10 cellular contexts compared by ENCODE assay signal in the genomic region with DNA sequence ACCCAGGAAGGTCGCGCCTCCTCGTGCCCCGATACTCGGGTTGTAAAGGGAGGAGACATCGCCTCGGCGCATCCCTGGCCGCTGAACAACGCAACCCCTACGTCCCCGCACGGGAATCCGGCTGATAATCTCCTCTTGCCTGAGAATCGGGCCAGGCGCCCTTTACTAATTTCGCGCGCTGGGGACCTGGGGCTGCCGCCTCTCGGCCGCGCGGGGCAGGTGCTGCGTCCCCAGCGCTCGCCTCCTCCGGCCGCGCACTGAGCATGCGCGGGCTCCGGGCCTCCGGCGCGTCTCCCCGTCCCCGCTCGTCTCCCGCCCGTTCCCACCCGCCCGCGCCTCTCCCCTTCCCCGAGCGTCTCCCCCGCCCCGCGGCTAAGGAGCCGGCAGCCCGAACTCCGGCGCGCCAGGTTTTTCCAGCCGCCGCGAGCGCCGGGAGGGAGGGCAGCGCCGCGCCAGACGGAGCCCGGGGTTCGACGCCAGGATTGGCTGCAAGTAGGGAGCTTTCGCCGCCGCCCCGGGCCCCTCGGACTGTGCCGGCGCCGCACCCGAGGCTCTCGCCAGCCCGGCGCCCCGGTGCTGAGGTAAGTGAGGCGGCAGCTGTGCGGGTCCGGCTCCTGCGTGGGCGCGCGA. TPM values are rescaled to one million over a fixed set of nuclear protein-coding genes. Genes with fewer than 3 reads are reported as not detected.
DNase-seq lines count a peak whose midpoint lies in the region; ATAC-seq, FAIRE-seq and TF ChIP-seq lines count a peak whose summit lies in the region.
"Had no signal": no experiment of that assay in that cellular context is flagged by ENCODE, and none has a peak within 500 bp of the region (broad histone marks: within the 10 kb centered on the region; RNA-seq: fewer than 3 reads in every experiment).

Gene CNTN4, plus strand, starts transcription at position 469 of the 630 bp plus-strand sequence.

- no peaks in the 10 kb centered on the region for H3K9me3 ChIP-seq in lower lobe of right lung
- no peaks in the 10 kb centered on the region for H3K9me3 ChIP-seq in subcutaneous abdominal adipose tissue (ENCODE audit: control insufficient read depth in 5 of 5, low read length in 5 of 5)
- H3K9me3 ChIP-seq: SJSA1 had no signal

- H3K9ac ChIP-seq in subcutaneous abdominal adipose tissue (ENCODE audit: low read length in 5 of 5) = no peak within 1 kb of the TSS
- H3K9ac ChIP-seq: BLaER1 treated with 17β-estradiol and CSF1 and Interleukin-3, amounts not matched to agents 10 nM and 100 nM had no signal

- peaks cover 18% of the 10 kb centered on the region for H3K27me3 ChIP-seq in bronchial epithelial cell (ENCODE audit: control insufficient read depth, insufficient read depth, low read length)
- peaks cover 18% of the 10 kb centered on the region for H3K27me3 ChIP-seq in lower lobe of right lung (ENCODE audit: low read depth)
- H3K27me3 ChIP-seq in subcutaneous abdominal adipose tissue (ENCODE audit: control insufficient read depth in 5 of 5, insufficient read depth in 4 of 5, low read length in 5 of 5) = peaks cover 19 to 34% (median 28%) of the 10 kb centered on the region in 5 donors
- H3K27me3 ChIP-seq: BLaER1 treated with 17β-estradiol and CSF1 and Interleukin-3, amounts not matched to agents 10 nM and 100 nM; SJSA1 had no signal

- H3K4me1 ChIP-seq in lower lobe of right lung (no peaks in the 10 kb centered on the region), subcutaneous abdominal adipose tissue (ENCODE audit: control insufficient read depth in 5 of 5, insufficient read depth in 5 of 5, low read length in 5 of 5) (peaks cover 0 to 24% (median 13%) of the 10 kb centered on the region in 5 donors)
- H3K4me1 ChIP-seq: BLaER1 treated with 17β-estradiol and CSF1 and Interleukin-3, amounts not matched to agents 10 nM and 100 nM; SJSA1 had no signal

- FAIRE-seq in bronchial epithelial cell (lab: Jason Lieb, UNC) = no peak

- TF ChIP-seq CTCF in bronchial epithelial cell (IDR thresholded peaks at IDR 0.05; ENCODE audit: insufficient read depth, low read length, severe bottlenecking) (no peak), lower lobe of right lung (IDR thresholded peaks at IDR 0.05) (peak; percentile 20)

- H3K4me3 ChIP-seq in bronchial epithelial cell (ENCODE audit: low read depth, low read length) (peak within 1 kb of the TSS; percentile 18), lower lobe of right lung (peak within 1 kb of the TSS; percentile 58), subcutaneous abdominal adipose tissue (ENCODE audit: low read depth in 1 of 5, low read length in 5 of 5) (peak within 1 kb of the TSS in 4 of 5 donors; percentile 44 to 59 (median 49))
- H3K4me3 ChIP-seq: BLaER1 treated with 17β-estradiol and CSF1 and Interleukin-3, amounts not matched to agents 10 nM and 100 nM; SJSA1 had no signal

- peak; percentile 55 for DNase-seq in activated CD8-positive, alpha-beta memory T cell treated with anti-CD3 and anti-CD28 coated beads for 24 hours
- DNase-seq in activated CD8-positive, alpha-beta memory T cell treated with anti-CD3 and anti-CD28 coated beads, Interleukin-2, amount 50 U/mL, for 4 hours = no peak
- DNase-seq in NCI-H345 treated with DMSO at 0.1 percent for 48 hours (lab: John Stamatoyannopoulos, UW; ENCODE audit: unreplicated experiment) (peak; percentile 54), bronchial epithelial cell (ENCODE audit: low read depth) (no peak), lower lobe of right lung (peak; percentile 82), activated gamma-delta T cell treated with Interleukin-2 at 50 U/mL for 16 hours (no peak)

- peak; percentile 95 to 96 for ATAC-seq in lower lobe of right lung
- no peak for ATAC-seq in GM21717 (IDR thresholded peaks at IDR 0.05; ENCODE audit: unreplicated experiment)

- intact Hi-C loops in lower lobe of right lung (cut with DNase I) = no loop called here

- H3K27ac ChIP-seq in lower lobe of right lung (peak within 1 kb of the TSS; percentile 72), subcutaneous abdominal adipose tissue (ENCODE audit: low read depth, low read length) (no peak within 1 kb of the TSS)
- H3K27ac ChIP-seq: BLaER1 treated with 17β-estradiol and CSF1 and Interleukin-3, amounts not matched to agents 10 nM and 100 nM; SJSA1 had no signal

- no peaks in the 10 kb centered on the region for H3K36me3 ChIP-seq in bronchial epithelial cell (ENCODE audit: control insufficient read depth, insufficient read depth, low read length)
- H3K36me3 ChIP-seq in lower lobe of right lung = no peaks in the 10 kb centered on the region
- no peaks in the 10 kb centered on the region for H3K36me3 ChIP-seq in subcutaneous abdominal adipose tissue (ENCODE audit: control insufficient read depth in 5 of 5, insufficient read depth in 5 of 5, low read length in 5 of 5)
- H3K36me3 ChIP-seq: BLaER1 treated with 17β-estradiol and CSF1 and Interleukin-3, amounts not matched to agents 10 nM and 100 nM; SJSA1 had no signal

RNA-seq across cellular contexts. Expression of gene CNTN4, which starts in this region (rescaled TPM):
- 0.26 and 0.79 TPM in 2 replicates for total RNA-seq in bronchial epithelial cell
- 10.4 TPM for total RNA-seq in lower lobe of right lung
- total RNA-seq: SJSA1 had no signal

Comparison
In these comparisons a context has a peak if more than half of its experiments do, and no peak if none do; other contexts are left out.
1. DNase-seq: peak in activated CD8-positive, alpha-beta memory T cell treated with anti-CD3 and anti-CD28 coated beads for 24 hours (single experiment), NCI-H345 treated with DMSO at 0.1 percent for 48 hours (single experiment) and lower lobe of right lung (single experiment); none in activated CD8-positive, alpha-beta memory T cell treated with anti-CD3 and anti-CD28 coated beads, Interleukin-2, amount 50 U/mL, for 4 hours (single experiment), bronchial epithelial cell (single experiment) and activated gamma-delta T cell treated with Interleukin-2 at 50 U/mL for 16 hours (single experiment).
2. Peak in every context shown above with its lines, with median percentiles within 50 percentile points of each other: H3K4me3 ChIP-seq.